ENCODE assay signal across 2 cellular contexts in genomic region chr9:99169086-99169485, GRCh38.
TF ChIP-seq lines count a peak whose summit lies in the region.

No MANE protein-coding gene starts in this region.

TF ChIP-seq in GM23338, 12 proteins besides CTCF, POLR2A, EP300 and RAD21 (continued from another document):
- TF ChIP-seq REST (IDR thresholded peaks at IDR 0.05; ENCODE audit: unreplicated experiment) (no peak), ETS1 (IDR thresholded peaks at IDR 0.05) (no peak), ZNF114 (CRISPR knock-in tag; IDR thresholded peaks at IDR 0.05) (no peak)

TF ChIP-seq in WTC11, 78 proteins besides CTCF, POLR2A, EP300 and RAD21 (continued from another document):
- no peak for TF ChIP-seq USF2 (CRISPR knock-in tag; IDR thresholded peaks at IDR 0.05)
- no peak for TF ChIP-seq PRDM15 (CRISPR knock-in tag; IDR thresholded peaks at IDR 0.05)
